Comparison of ENCODE assay signal across 1 cellular context in the genomic region with DNA sequence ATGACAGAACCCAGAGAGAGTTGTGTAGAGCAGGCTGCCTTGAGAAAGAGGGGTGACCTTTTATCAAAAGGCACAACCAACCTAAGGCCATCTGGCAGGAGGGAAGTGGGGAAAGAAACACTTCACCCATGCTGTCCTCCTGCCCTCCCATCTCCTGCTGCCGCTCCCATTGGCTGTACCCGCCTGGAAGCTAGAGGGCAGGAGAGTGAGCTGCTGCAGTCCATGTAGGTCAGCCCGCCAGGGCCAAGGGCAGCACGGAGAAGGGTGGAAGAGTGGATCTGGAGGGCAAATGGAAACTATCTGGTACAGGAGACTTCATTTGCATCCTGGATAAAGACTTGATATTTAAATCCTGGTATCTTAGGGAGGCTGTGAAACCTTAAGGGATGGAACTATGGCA.
TF ChIP-seq lines count a peak whose summit lies in the region.

No MANE protein-coding gene starts in this region.

TF ChIP-seq in WTC11, 78 proteins besides CTCF, POLR2A, EP300 and RAD21 (continued from another document):
- TF ChIP-seq USF1 (CRISPR knock-in tag; IDR thresholded peaks at IDR 0.05) (no peak), ETV6 (CRISPR knock-in tag; IDR thresholded peaks at IDR 0.05) (no peak), CREB1 (CRISPR knock-in tag; IDR thresholded peaks at IDR 0.05) (no peak), TCF7 (CRISPR knock-in tag; IDR thresholded peaks at IDR 0.05; ENCODE audit: low read depth) (no peak), MAX (CRISPR knock-in tag; IDR thresholded peaks at IDR 0.05) (no peak), SMAD3 (CRISPR knock-in tag; IDR thresholded peaks at IDR 0.05; ENCODE audit: borderline replicate concordance) (no peak), HMGA2 (CRISPR knock-in tag; IDR thresholded peaks at IDR 0.05) (no peak), TEAD4 (CRISPR knock-in tag; IDR thresholded peaks at IDR 0.05) (no peak)
